Comparison of ENCODE assay signal across 8 cellular contexts in genomic region chr11:44634401-44635281, GRCh38.
DNase-seq lines count a peak whose midpoint lies in the region; ATAC-seq lines count a peak whose summit lies in the region.

No MANE protein-coding gene starts in this region.

- no peaks in the 10 kb centered on the region for H3K9me3 Mint-ChIP-seq in effector memory CD8-positive, alpha-beta T cell

- peaks cover 0 to 15% (median 2%) of the 10 kb centered on the region in 5 donors for H3K27me3 ChIP-seq in subcutaneous abdominal adipose tissue (ENCODE audit: control insufficient read depth in 5 of 5, insufficient read depth in 4 of 5, low read length in 5 of 5)

- H3K4me3 Mint-ChIP-seq in effector memory CD8-positive, alpha-beta T cell: no peak overlapping the region
- no peak overlapping the region for H3K4me3 Mint-ChIP-seq in T-helper 17 cell

- no peaks in the 10 kb centered on the region for H3K36me3 ChIP-seq in subcutaneous abdominal adipose tissue (ENCODE audit: control insufficient read depth in 5 of 5, insufficient read depth in 5 of 5, low read length in 5 of 5)

- peaks cover 0 to 2% of the 10 kb centered on the region in 2 donors for H3K4me1 Mint-ChIP-seq in effector memory CD8-positive, alpha-beta T cell (ENCODE audit: low read depth in 2 of 2)
- peaks cover 21% of the 10 kb centered on the region for H3K4me1 Mint-ChIP-seq in T-helper 17 cell

- H3K27ac Mint-ChIP-seq in effector memory CD8-positive, alpha-beta T cell: no peak overlapping the region
- no peak overlapping the region for H3K27ac Mint-ChIP-seq in T-helper 17 cell

- H3K27me3 Mint-ChIP-seq in effector memory CD8-positive, alpha-beta T cell: peaks cover 57 to 59% of the 10 kb centered on the region in 2 donors
- peaks cover 39% of the 10 kb centered on the region for H3K27me3 Mint-ChIP-seq in T-helper 17 cell

- H3K27ac ChIP-seq in subcutaneous abdominal adipose tissue (ENCODE audit: low read depth, low read length): no peak overlapping the region

- peaks cover 5 to 50% (median 15%) of the 10 kb centered on the region in 5 donors for H3K4me1 ChIP-seq in subcutaneous abdominal adipose tissue (ENCODE audit: control insufficient read depth in 5 of 5, insufficient read depth in 5 of 5, low read length in 5 of 5)

- no peaks in the 10 kb centered on the region for H3K9me3 ChIP-seq in subcutaneous abdominal adipose tissue (ENCODE audit: control insufficient read depth in 5 of 5, low read length in 5 of 5)
- no peaks in the 10 kb centered on the region for H3K9me3 ChIP-seq in T-helper 17 cell (ENCODE audit: control insufficient read depth, low read length, poor library complexity, severe bottlenecking)

- no peaks in the 10 kb centered on the region for H3K36me3 Mint-ChIP-seq in effector memory CD8-positive, alpha-beta T cell (ENCODE audit: insufficient read depth)
- H3K36me3 Mint-ChIP-seq in T-helper 17 cell (ENCODE audit: low read depth): peaks cover 1% of the 10 kb centered on the region

- no peak for ATAC-seq in effector memory CD8-positive, alpha-beta T cell (replicated peaks)
- ATAC-seq in T-helper 17 cell: no peak
- ATAC-seq in GM18907 (IDR thresholded peaks at IDR 0.05; ENCODE audit: unreplicated experiment): no peak

- DNase-seq in ELR (ENCODE audit: low read depth) (peak; percentile 71), NCI-H1105 treated with DMSO at 0.1 percent for 48 hours (lab: John Stamatoyannopoulos, UW) (peak; percentile 83), amygdala (lab: John Stamatoyannopoulos, UW) (peak in 47 of 56 donors; percentile 24 to 99 (median 72)), inferior parietal cortex (ENCODE audit: extremely low spot score) (peak; percentile 61), T-helper 17 cell (no peak)
- no peak for DNase-seq in effector memory CD8-positive, alpha-beta T cell

- peak overlapping the region in 3 of 5 donors; percentile 17 to 59 (median 18) for H3K4me3 ChIP-seq in subcutaneous abdominal adipose tissue (ENCODE audit: low read depth in 1 of 5, low read length in 5 of 5)

- peak overlapping the region in 1 of 5 donors; percentile 16 for H3K9ac ChIP-seq in subcutaneous abdominal adipose tissue (ENCODE audit: low read length in 5 of 5)

Comparison
In these comparisons a context has a peak if more than half of its experiments do, and no peak if none do; other contexts are left out.
1. DNase-seq: peak in ELR (single experiment), NCI-H1105 treated with DMSO at 0.1 percent for 48 hours (single experiment), amygdala (47 of 56) and inferior parietal cortex (single experiment); none in effector memory CD8-positive, alpha-beta T cell (0 of 3) and T-helper 17 cell (0 of 3).